ENCODE assay signal across 7 cellular contexts in genomic region chr1:58883888-58884482, GRCh38.
DNase-seq lines count a peak whose midpoint lies in the region; ATAC-seq, FAIRE-seq and TF ChIP-seq lines count a peak whose summit lies in the region.

No MANE protein-coding gene starts in this region.

- TF ChIP-seq EP300 in suprapubic skin (IDR thresholded peaks at IDR 0.05), result no peak

- TF ChIP-seq CTCF in suprapubic skin (IDR thresholded peaks at IDR 0.05) (no peak), D721Med (IDR thresholded peaks at IDR 0.05; ENCODE audit: insufficient read depth, missing control alignments) (no peak)

- no peak overlapping the region for H3K27ac Mint-ChIP-seq in activated T-helper 2 cell treated with anti-CD3 and anti-CD28 coated beads, Interferon-gamma antibody, Interleukin-2, Interleukin-4, amounts not matched to agents 10 μg/mL and 5 μg/mL and 100 μg/mL, durations not matched to agents 14 hours and 24 hours and 36 hours

- no peaks in the 10 kb centered on the region for H3K27me3 Mint-ChIP-seq in activated T-helper 2 cell treated with anti-CD3 and anti-CD28 coated beads, Interferon-gamma antibody, Interleukin-2, Interleukin-4, amounts not matched to agents 10 μg/mL and 5 μg/mL and 100 μg/mL, durations not matched to agents 14 hours and 24 hours and 36 hours (ENCODE audit: low read depth)

- H3K9me3 ChIP-seq in suprapubic skin, result no peaks in the 10 kb centered on the region

- H3K36me3 ChIP-seq in suprapubic skin, result no peaks in the 10 kb centered on the region

- ATAC-seq in GM21515 (IDR thresholded peaks at IDR 0.05; ENCODE audit: unreplicated experiment), result peak; percentile 64

- no peaks in the 10 kb centered on the region for H3K27me3 ChIP-seq in suprapubic skin

- H3K4me1 ChIP-seq in suprapubic skin, result peaks cover 50% of the 10 kb centered on the region

- no peak for FAIRE-seq in D721Med (lab: Jason Lieb, UNC)

- no peak overlapping the region for H3K4me3 Mint-ChIP-seq in activated T-helper 2 cell treated with anti-CD3 and anti-CD28 coated beads, Interferon-gamma antibody, Interleukin-2, Interleukin-4, amounts not matched to agents 10 μg/mL and 5 μg/mL and 100 μg/mL, durations not matched to agents 14 hours and 24 hours and 36 hours (ENCODE audit: low read depth)

- WGBS in suprapubic skin, result 67% methylated on average over 4 of the region's 4 CpGs

- DNase-seq in NCI-H2107 (lab: John Stamatoyannopoulos, UW) (peak; percentile 46), epithelial cell of prostate (ENCODE audit: low read depth, low spot score) (no peak), suprapubic skin (ENCODE audit: low spot score in 2 of 2) (no peak), Kasumi-1 (lab: John Stamatoyannopoulos, UW) (no peak), D721Med (ENCODE audit: insufficient read length, low spot score) (no peak)
- no peak for DNase-seq in activated T-helper 2 cell treated with anti-CD3 and anti-CD28 coated beads, Interferon-gamma antibody, Interleukin-2, Interleukin-4, amounts not matched to agents 10 μg/mL and 5 μg/mL and 100 μg/mL, durations not matched to agents 14 hours and 24 hours and 36 hours (ENCODE audit: low spot score)

- no peaks in the 10 kb centered on the region for H3K36me3 Mint-ChIP-seq in activated T-helper 2 cell treated with anti-CD3 and anti-CD28 coated beads, Interferon-gamma antibody, Interleukin-2, Interleukin-4, amounts not matched to agents 10 μg/mL and 5 μg/mL and 100 μg/mL, durations not matched to agents 14 hours and 24 hours and 36 hours (ENCODE audit: low read depth)

- no peak for TF ChIP-seq POLR2A in suprapubic skin (IDR thresholded peaks at IDR 0.05)

- peaks cover 31% of the 10 kb centered on the region for H3K4me1 Mint-ChIP-seq in activated T-helper 2 cell treated with anti-CD3 and anti-CD28 coated beads, Interferon-gamma antibody, Interleukin-2, Interleukin-4, amounts not matched to agents 10 μg/mL and 5 μg/mL and 100 μg/mL, durations not matched to agents 14 hours and 24 hours and 36 hours (ENCODE audit: low read depth)

- intact Hi-C loops in activated T-helper 2 cell treated with anti-CD3 and anti-CD28 coated beads, Interferon-gamma antibody, Interleukin-2, Interleukin-4, amounts not matched to agents 10 μg/mL and 5 μg/mL and 100 μg/mL, durations not matched to agents 14 hours and 24 hours and 36 hours (cut with micrococcal nuclease), result no loop called here

- H3K9me3 Mint-ChIP-seq in activated T-helper 2 cell treated with anti-CD3 and anti-CD28 coated beads, Interferon-gamma antibody, Interleukin-2, Interleukin-4, amounts not matched to agents 10 μg/mL and 5 μg/mL and 100 μg/mL, durations not matched to agents 14 hours and 24 hours and 36 hours, result no peaks in the 10 kb centered on the region

- peak overlapping the region; percentile 85 for H3K27ac ChIP-seq in epithelial cell of prostate
- peak overlapping the region; percentile 52 for H3K27ac ChIP-seq in suprapubic skin

- no peak overlapping the region for H3K4me3 ChIP-seq in suprapubic skin
